Comparison of ENCODE assay signal across 20 cellular contexts in the genomic region with DNA sequence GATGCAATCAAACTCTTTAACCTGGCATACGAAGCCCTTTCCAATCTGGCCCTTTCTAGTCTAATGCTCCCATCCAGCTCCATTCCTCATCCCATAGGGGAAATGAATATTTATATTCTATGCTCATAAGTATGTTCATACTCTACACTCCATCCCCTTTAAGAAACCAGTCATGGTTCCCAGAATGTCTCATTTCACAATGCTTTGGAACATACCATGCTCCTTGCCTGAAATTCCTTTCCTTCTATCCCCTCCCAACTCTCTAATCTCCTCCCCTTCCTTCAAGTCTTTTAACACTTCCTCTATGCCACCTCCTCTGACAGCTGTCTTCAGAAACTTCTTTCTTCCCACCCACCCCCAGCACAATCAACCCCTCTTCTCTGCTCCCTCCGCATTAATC.
DNase-seq lines count a peak whose midpoint lies in the region; ATAC-seq and TF ChIP-seq lines count a peak whose summit lies in the region.
"Had no signal": no experiment of that assay in that cellular context is flagged by ENCODE, and none has a peak within 500 bp of the region (broad histone marks: within the 10 kb centered on the region; RNA-seq: fewer than 3 reads in every experiment).

No MANE protein-coding gene starts in this region.

- no peak overlapping the region for H3K4me3 ChIP-seq in adipocyte (ENCODE audit: low read length)
- no peak overlapping the region for H3K4me3 ChIP-seq in gastroesophageal sphincter
- H3K4me3 ChIP-seq: A549, GM12878, HAP-1, K562 had no signal

- no peak for TF ChIP-seq POLR2A in gastroesophageal sphincter (IDR thresholded peaks at IDR 0.05)

- intact Hi-C loops in Calu3 (cut with micrococcal nuclease; ENCODE audit: unreplicated experiment) = no loop called here

- CTCF ChIA-PET in Calu3 (lab: Charles Lee) = interaction anchor here (1.2 kb wide), 1 partner anchor 14 kb away, joined by 3 read pairs; no protein-coding TSS in a partner anchor

- no peak overlapping the region for H3K27ac ChIP-seq in gastroesophageal sphincter
- H3K27ac ChIP-seq: 22Rv1, A549, C4-2B had no signal

- BruUV-seq in Calu3 (replicated peaks; lab: Mats Ljungman, UMichigan) = no TSS peak

- H3K27me3 Mint-ChIP-seq in activated naive CD4-positive, alpha-beta T cell treated with anti-CD3 and anti-CD28 coated beads, Interleukin-2, amount 50 U/mL, for 24 hours = peaks cover 5% of the 10 kb centered on the region
- no peaks in the 10 kb centered on the region for H3K27me3 Mint-ChIP-seq in Calu3 (ENCODE audit: unreplicated experiment)

- no peaks in the 10 kb centered on the region for H3K9me3 Mint-ChIP-seq in activated naive CD4-positive, alpha-beta T cell treated with anti-CD3 and anti-CD28 coated beads, Interleukin-2, amount 50 U/mL, for 24 hours
- no peaks in the 10 kb centered on the region for H3K9me3 Mint-ChIP-seq in Calu3 (ENCODE audit: low read depth, unreplicated experiment)
- H3K9me3 Mint-ChIP-seq: CD4-positive, alpha-beta memory T cell had no signal

- no peaks in the 10 kb centered on the region for H3K9me3 ChIP-seq in adipocyte (ENCODE audit: control insufficient read depth, low read length)
- H3K9me3 ChIP-seq in gastroesophageal sphincter = no peaks in the 10 kb centered on the region
- H3K9me3 ChIP-seq: A549, HAP-1 had no signal

- H3K36me3 ChIP-seq in adipocyte (ENCODE audit: control insufficient read depth, insufficient read depth, low read length, severe bottlenecking) = no peaks in the 10 kb centered on the region
- H3K36me3 ChIP-seq in gastroesophageal sphincter = no peaks in the 10 kb centered on the region
- H3K36me3 ChIP-seq: HAP-1 had no signal

- peaks cover 34% of the 10 kb centered on the region for H3K4me1 Mint-ChIP-seq in activated naive CD4-positive, alpha-beta T cell treated with anti-CD3 and anti-CD28 coated beads, Interleukin-2, amount 50 U/mL, for 24 hours
- H3K4me1 Mint-ChIP-seq in Calu3 (ENCODE audit: low read depth, unreplicated experiment) = peaks cover 5% of the 10 kb centered on the region
- H3K4me1 Mint-ChIP-seq: CD4-positive, alpha-beta memory T cell had no signal

- peaks cover 6% of the 10 kb centered on the region for H3K36me3 Mint-ChIP-seq in activated naive CD4-positive, alpha-beta T cell treated with anti-CD3 and anti-CD28 coated beads, Interleukin-2, amount 50 U/mL, for 24 hours
- no peaks in the 10 kb centered on the region for H3K36me3 Mint-ChIP-seq in Calu3 (ENCODE audit: insufficient read depth, unreplicated experiment)
- H3K36me3 Mint-ChIP-seq: CD4-positive, alpha-beta memory T cell had no signal

- TF ChIP-seq EP300 in gastroesophageal sphincter (IDR thresholded peaks at IDR 0.05) = no peak

- H3K9ac ChIP-seq in adipocyte (ENCODE audit: low read length) = no peak overlapping the region

- peak overlapping the region; percentile 6 for H3K27ac Mint-ChIP-seq in activated naive CD4-positive, alpha-beta T cell treated with anti-CD3 and anti-CD28 coated beads, Interleukin-2, amount 50 U/mL, for 24 hours
- H3K27ac Mint-ChIP-seq in Calu3 (ENCODE audit: unreplicated experiment) = no peak overlapping the region
- H3K27ac Mint-ChIP-seq: CD4-positive, alpha-beta memory T cell had no signal

- WGBS in gastroesophageal sphincter (ENCODE audit: low coverage in 1 of 2), 2 donors = 100% methylated on average over 1 of the region's 2 CpGs

- ATAC-seq in omental fat pad (ENCODE audit: low FRiP score) = peak; percentile 93
- ATAC-seq in gastroesophageal sphincter = no peak
- ATAC-seq: A549, GM12878, K562 had no signal

- H3K4me1 ChIP-seq in adipocyte (ENCODE audit: control insufficient read depth, insufficient read depth, low read length) (no peaks in the 10 kb centered on the region), gastroesophageal sphincter (peaks cover 0 to 4% (median 0%) of the 10 kb centered on the region in 3 donors)
- H3K4me1 ChIP-seq: A549, HAP-1 had no signal

- H3K4me3 Mint-ChIP-seq in activated naive CD4-positive, alpha-beta T cell treated with anti-CD3 and anti-CD28 coated beads, Interleukin-2, amount 50 U/mL, for 24 hours = no peak overlapping the region
- H3K4me3 Mint-ChIP-seq in Calu3 (ENCODE audit: low read depth, unreplicated experiment) = no peak overlapping the region
- H3K4me3 Mint-ChIP-seq: CD4-positive, alpha-beta memory T cell had no signal

- peaks cover 10% of the 10 kb centered on the region for H3K27me3 ChIP-seq in adipocyte (replicated peaks; ENCODE audit: control insufficient read depth, insufficient read depth, low read length)
- no peaks in the 10 kb centered on the region for H3K27me3 ChIP-seq in gastroesophageal sphincter

- TF ChIP-seq CTCF in omental fat pad (IDR thresholded peaks at IDR 0.05) = no peak
- TF ChIP-seq CTCF in gastroesophageal sphincter (IDR thresholded peaks at IDR 0.05) = no peak
- TF ChIP-seq CTCF in Calu3 (IDR thresholded peaks at IDR 0.05; ENCODE audit: unreplicated experiment) = no peak

- DNase-seq in activated naive CD4-positive, alpha-beta T cell (lab: John Stamatoyannopoulos, UW) = no peak
- DNase-seq in adipocyte (ENCODE audit: low read depth) = peak; percentile 4
- DNase-seq in omental fat pad (ENCODE audit: low spot score) = no peak
- DNase-seq in COLO829 (ENCODE audit: low spot score) = no peak
- DNase-seq in Calu3 = no peak
- DNase-seq: AML-193; CD4-positive, alpha-beta memory T cell; DMS 273 treated with DMSO at 0.1 percent for 48 hours; DMS53; DND-41; EL; IMR-90 had no signal
